9 cellular contexts compared by ENCODE assay signal in genomic region chr21:45621435-45622331, GRCh38. TPM values are rescaled to one million over a fixed set of nuclear protein-coding genes. Genes with fewer than 3 reads are reported as not detected.
DNase-seq lines count a peak whose midpoint lies in the region; ATAC-seq and TF ChIP-seq lines count a peak whose summit lies in the region.
"Not testable (repeated sequence)": the region's sequence is repeated elsewhere in the genome, so short reads cannot be mapped to it uniquely, and the experiment has no call there.
"Had no signal": no experiment of that assay in that cellular context is flagged by ENCODE, and none has a peak within 500 bp of the region (broad histone marks: within the 10 kb centered on the region; RNA-seq: fewer than 3 reads in every experiment).

No MANE protein-coding gene starts in this region.

- H4K20me1 ChIP-seq in osteoblast (ENCODE audit: insufficient read depth, low read length) = not testable (repeated sequence)

- not testable (repeated sequence) for H3K79me2 ChIP-seq in osteoblast (ENCODE audit: insufficient read depth, low read length)

- H3K4me1 ChIP-seq in HEK293 (ENCODE audit: control insufficient read depth, insufficient read depth, low read length) = peaks cover 15% of the 10 kb centered on the region; the same call in 1 of the 2 replicates
- not testable (repeated sequence) for H3K4me1 ChIP-seq in RWPE2 (ENCODE audit: insufficient read depth, poor library complexity, severe bottlenecking); endodermal cell (ENCODE audit: control insufficient read depth, insufficient read depth, low read length); osteoblast (ENCODE audit: insufficient read depth, low read length)
- H3K4me1 ChIP-seq in thymus (ENCODE audit: control insufficient read depth, insufficient read depth, low read length) = peaks cover 15% of the 10 kb centered on the region

- H3K27me3 ChIP-seq in RWPE2 (ENCODE audit: insufficient read depth, poor library complexity, severe bottlenecking) (peaks cover 57% of the 10 kb centered on the region), osteoblast (ENCODE audit: insufficient read depth, low read length) (peaks cover 53% of the 10 kb centered on the region)
- not testable (repeated sequence) for H3K27me3 ChIP-seq in endodermal cell (ENCODE audit: control insufficient read depth, insufficient read depth, low read length, poor library complexity, severe bottlenecking); thymus (ENCODE audit: control insufficient read depth, insufficient read depth)

- H2AFZ ChIP-seq in osteoblast (ENCODE audit: low read length) = not testable (repeated sequence)

- intact Hi-C loops in activated B cell treated with CpG ODN at 0.5 μM for 24 hours (cut with micrococcal nuclease) = not testable (repeated sequence)

- not testable (repeated sequence) for H3K9me3 ChIP-seq in HEK293 (ENCODE audit: control insufficient read depth, insufficient read depth, low read depth, low read length); RWPE2 (ENCODE audit: severe bottlenecking); endodermal cell (ENCODE audit: control insufficient read depth, low read length); osteoblast (ENCODE audit: low read depth, low read length); thymus (ENCODE audit: control insufficient read depth)

- H3K27ac ChIP-seq in HEK293 (ENCODE audit: extremely low read depth, low read depth, low read length); RWPE2 (ENCODE audit: poor library complexity, severe bottlenecking); endodermal cell (ENCODE audit: low read depth, low read length); osteoblast (ENCODE audit: low read depth, low read length): not testable (repeated sequence)
- H3K27ac ChIP-seq in thymus (ENCODE audit: low read depth) = peak overlapping the region; percentile 47

- not testable (repeated sequence) for H3K9me3 Mint-ChIP-seq in activated B cell treated with CpG ODN at 0.5 μM for 24 hours; activated naive CD4-positive, alpha-beta T cell treated with anti-CD3 and anti-CD28 coated beads, Interleukin-2, amount 50 U/mL, for 24 hours; endodermal cell

- H3K4me3 ChIP-seq in HEK293 (ENCODE audit: low read depth, low read length); RWPE2 (ENCODE audit: severe bottlenecking); endodermal cell (ENCODE audit: low read length); osteoblast (ENCODE audit: insufficient read depth, low read length); thymus (ENCODE audit: low read length): not testable (repeated sequence)

- H3K36me3 ChIP-seq in HEK293 (ENCODE audit: control insufficient read depth in 2 of 2, insufficient read depth in 1 of 2, low read length in 2 of 2); RWPE2 (ENCODE audit: low read depth); endodermal cell (ENCODE audit: control insufficient read depth, insufficient read depth, low read length); osteoblast (ENCODE audit: insufficient read depth, low read length); thymus (ENCODE audit: control insufficient read depth, insufficient read depth): not testable (repeated sequence)

- not testable (repeated sequence) for TF ChIP-seq CTCF in HEK293 (tag by site-specific recombination; IDR thresholded peaks at IDR 0.05); RWPE2 (IDR thresholded peaks at IDR 0.05; ENCODE audit: poor library complexity, severe bottlenecking); activated B cell treated with CpG ODN at 0.5 μM for 24 hours (IDR thresholded peaks at IDR 0.05); endodermal cell (conservative IDR thresholded peaks at IDR 0.05); osteoblast (IDR thresholded peaks at IDR 0.05; ENCODE audit: extremely low read depth, low read depth, low read length)

- WGBS in endodermal cell (ENCODE audit: insufficient coverage in 1 of 2, insufficient read length in 1 of 2), 2 experiments = 80 to 85% methylated on average over 5 to 10 of the region's 10 CpGs
- 78% methylated on average over 10 of the region's 10 CpGs for WGBS in thymus

- not testable (repeated sequence) for H3K36me3 Mint-ChIP-seq in activated B cell treated with CpG ODN at 0.5 μM for 24 hours (ENCODE audit: low read depth); activated naive CD4-positive, alpha-beta T cell treated with anti-CD3 and anti-CD28 coated beads, Interleukin-2, amount 50 U/mL, for 24 hours; endodermal cell (ENCODE audit: low read depth)

- not testable (repeated sequence) for H3K4me2 ChIP-seq in osteoblast (ENCODE audit: insufficient read depth, low read length)

- not testable (repeated sequence) for H3K9ac ChIP-seq in endodermal cell (ENCODE audit: extremely low read depth, low read length, poor library complexity, severe bottlenecking)

- DNase-seq in RWPE2 (ENCODE audit: low spot score) (peak; percentile 14), activated B cell treated with CpG ODN at 0.5 μM for 24 hours (peak; percentile 9), endodermal cell (peak; percentile 23), osteoblast (ENCODE audit: insufficient read length, low spot score, missing footprints) (peak; percentile 32)

- H3K4me3 Mint-ChIP-seq in activated B cell treated with CpG ODN at 0.5 μM for 24 hours; activated naive CD4-positive, alpha-beta T cell treated with anti-CD3 and anti-CD28 coated beads, Interleukin-2, amount 50 U/mL, for 24 hours; endodermal cell: not testable (repeated sequence)

- not testable (repeated sequence) for ATAC-seq in RWPE2 (ENCODE audit: low read depth); activated B cell treated with CpG ODN at 0.5 μM for 24 hours (ENCODE audit: low read depth)

- H3K27ac Mint-ChIP-seq in activated B cell treated with CpG ODN at 0.5 μM for 24 hours, endodermal cell: not testable (repeated sequence)
- H3K27ac Mint-ChIP-seq in activated naive CD4-positive, alpha-beta T cell treated with anti-CD3 and anti-CD28 coated beads, Interleukin-2, amount 50 U/mL, for 24 hours = peak overlapping the region; percentile 14

- CTCF ChIA-PET in HEK293 (lab: Yijun Ruan, JAX) = interaction anchor here (1.6 kb wide), 1 partner anchor 66 kb away, joined by 7 read pairs; no protein-coding TSS in a partner anchor
- CTCF ChIA-PET in activated B cell treated with CpG ODN at 0.5 μM for 24 hours (lab: Charles Lee) = not testable (repeated sequence)

- H3K4me1 Mint-ChIP-seq in activated B cell treated with CpG ODN at 0.5 μM for 24 hours, endodermal cell: not testable (repeated sequence)
- peaks cover 31% of the 10 kb centered on the region for H3K4me1 Mint-ChIP-seq in activated naive CD4-positive, alpha-beta T cell treated with anti-CD3 and anti-CD28 coated beads, Interleukin-2, amount 50 U/mL, for 24 hours

- peaks cover 15% of the 10 kb centered on the region for H3K27me3 Mint-ChIP-seq in activated B cell treated with CpG ODN at 0.5 μM for 24 hours
- H3K27me3 Mint-ChIP-seq in activated naive CD4-positive, alpha-beta T cell treated with anti-CD3 and anti-CD28 coated beads, Interleukin-2, amount 50 U/mL, for 24 hours; endodermal cell (ENCODE audit: insufficient read depth): not testable (repeated sequence)

- POLR2A ChIA-PET in HEK293 (lab: Yijun Ruan, JAX); activated B cell treated with CpG ODN at 0.5 μM for 24 hours (lab: Charles Lee): not testable (repeated sequence)

TF ChIP-seq in HEK293, 187 proteins besides CTCF, POLR2A, EP300 and RAD21:
- TF ChIP-seq ZNF146 (tag by site-specific recombination; IDR thresholded peaks at IDR 0.05) = peak; percentile 100

RNA-seq across cellular contexts. Expression of gene PCBP3, which starts 21.8 kb away (rescaled TPM):
- total RNA-seq in activated B cell treated with CpG ODN at 0.5 μM for 24 hours (not detected in 2 replicates), endodermal cell (10 to 100 TPM in 1 of 2 donors, 1 to 10 TPM in 1; 2.1 to 10.6 TPM), osteoblast (1.1 and 1.2 TPM in 2 replicates)
- polyA plus RNA-seq in endodermal cell (2013, experiment 1 of 2) = 4.2 TPM
- 3.2 TPM for polyA plus RNA-seq in endodermal cell (2013, experiment 2 of 2)
- polyA plus RNA-seq in thymus = 44.9 TPM
- total RNA-seq: HFFc6, HT1080 had no signal
